11 cellular contexts compared by ENCODE assay signal in genomic region chr2:165357758-165358157, GRCh38.
DNase-seq lines count a peak whose midpoint lies in the region; ATAC-seq, FAIRE-seq and TF ChIP-seq lines count a peak whose summit lies in the region.
"Had no signal": no experiment of that assay in that cellular context is flagged by ENCODE, and none has a peak within 500 bp of the region (broad histone marks: within the 10 kb centered on the region; RNA-seq: fewer than 3 reads in every experiment).

No MANE protein-coding gene starts in this region.

- FAIRE-seq in astrocyte (lab: Jason Lieb, UNC), result no peak

- no peak overlapping the region for H3K4me3 ChIP-seq in astrocyte (ENCODE audit: insufficient read depth, low read depth, low read length)
- H3K4me3 ChIP-seq in skeletal muscle cell (ENCODE audit: low read depth, low read length), result no peak overlapping the region
- no peak overlapping the region for H3K4me3 ChIP-seq in colonic mucosa
- H3K4me3 ChIP-seq: gastrocnemius medialis had no signal

- TF ChIP-seq CTCF in astrocyte (IDR thresholded peaks at IDR 0.05; ENCODE audit: insufficient read depth, low read depth, low read length) (no peak), colonic mucosa (IDR thresholded peaks at IDR 0.05) (no peak), GM10266 (IDR thresholded peaks at IDR 0.05; ENCODE audit: control insufficient read depth, insufficient read depth, low read depth, missing control alignments) (no peak)

- H3K4me3 Mint-ChIP-seq in astrocyte (ENCODE audit: unreplicated experiment), result no peak overlapping the region
- H3K4me3 Mint-ChIP-seq in effector memory CD8-positive, alpha-beta T cell, result no peak overlapping the region

- H3K27me3 Mint-ChIP-seq in astrocyte (ENCODE audit: low read depth, unreplicated experiment), result no peaks in the 10 kb centered on the region
- no peaks in the 10 kb centered on the region for H3K27me3 Mint-ChIP-seq in effector memory CD8-positive, alpha-beta T cell

- H2AFZ ChIP-seq in astrocyte (ENCODE audit: low read depth, low read length), result no peak overlapping the region

- H3K36me3 ChIP-seq in astrocyte (ENCODE audit: insufficient read depth, low read length) (no peaks in the 10 kb centered on the region), colonic mucosa (no peaks in the 10 kb centered on the region)
- H3K36me3 ChIP-seq: gastrocnemius medialis had no signal

- H3K27ac ChIP-seq in astrocyte (ENCODE audit: low read depth, low read length) (no peak overlapping the region), colonic mucosa (no peak overlapping the region)
- H3K27ac ChIP-seq: gastrocnemius medialis, HL-60 had no signal

- H3K27me3 ChIP-seq in astrocyte (ENCODE audit: insufficient read depth, low read length), result no peaks in the 10 kb centered on the region
- no peaks in the 10 kb centered on the region for H3K27me3 ChIP-seq in colonic mucosa
- H3K27me3 ChIP-seq: gastrocnemius medialis had no signal

- H3K4me1 ChIP-seq in astrocyte (ENCODE audit: insufficient read depth, low read length) (peaks cover 8% of the 10 kb centered on the region), colonic mucosa (no peaks in the 10 kb centered on the region)
- H3K4me1 ChIP-seq: gastrocnemius medialis had no signal

- no peak overlapping the region for H3K4me2 ChIP-seq in astrocyte (ENCODE audit: low read length)

- H3K79me2 ChIP-seq in astrocyte (ENCODE audit: insufficient read depth, low read length), result no peaks in the 10 kb centered on the region

- no peaks in the 10 kb centered on the region for H3K9me3 Mint-ChIP-seq in astrocyte (ENCODE audit: unreplicated experiment)
- no peaks in the 10 kb centered on the region for H3K9me3 Mint-ChIP-seq in effector memory CD8-positive, alpha-beta T cell

- peaks cover 6% of the 10 kb centered on the region for H3K4me1 Mint-ChIP-seq in astrocyte (ENCODE audit: low read depth, unreplicated experiment)
- H3K4me1 Mint-ChIP-seq in effector memory CD8-positive, alpha-beta T cell (ENCODE audit: low read depth in 2 of 2), result no peaks in the 10 kb centered on the region

- H3K9me3 ChIP-seq in astrocyte (ENCODE audit: insufficient read depth, low read depth, low read length) (no peaks in the 10 kb centered on the region), colonic mucosa (no peaks in the 10 kb centered on the region)
- H3K9me3 ChIP-seq: gastrocnemius medialis had no signal

- H3K9ac ChIP-seq in astrocyte (ENCODE audit: low read length) (no peak overlapping the region), colonic mucosa (ENCODE audit: low read depth in 2 of 2, low read length in 2 of 2) (no peak overlapping the region)

- no peaks in the 10 kb centered on the region for H3K36me3 Mint-ChIP-seq in astrocyte (ENCODE audit: low read depth, unreplicated experiment)
- H3K36me3 Mint-ChIP-seq in effector memory CD8-positive, alpha-beta T cell (ENCODE audit: insufficient read depth), result no peaks in the 10 kb centered on the region

- no peak overlapping the region for H3K27ac Mint-ChIP-seq in astrocyte (ENCODE audit: unreplicated experiment)
- H3K27ac Mint-ChIP-seq in effector memory CD8-positive, alpha-beta T cell, result no peak overlapping the region

- peak; percentile 87 for ATAC-seq in GM19035 (IDR thresholded peaks at IDR 0.05; ENCODE audit: unreplicated experiment)
- peak; percentile 76 for ATAC-seq in HG03097 (IDR thresholded peaks at IDR 0.05; ENCODE audit: low FRiP score, unreplicated experiment)
- ATAC-seq in effector memory CD8-positive, alpha-beta T cell (replicated peaks), result no peak
- ATAC-seq: gastrocnemius medialis had no signal

- intact Hi-C loops in colonic mucosa (cut with DNase I), result no loop called here

- no peaks in the 10 kb centered on the region for H4K20me1 ChIP-seq in astrocyte (ENCODE audit: insufficient read depth, low read length)

- DNase-seq in astrocyte (ENCODE audit: low read depth) (peak; percentile 85), skeletal muscle cell (ENCODE audit: low read depth) (peak; percentile 63), colonic mucosa (no peak), globus pallidus (ENCODE audit: low spot score) (no peak), GM10266 (ENCODE audit: extremely low spot score) (no peak)
- no peak for DNase-seq in effector memory CD8-positive, alpha-beta T cell
- DNase-seq: activated CD4-positive, CD25-positive, alpha-beta regulatory T cell treated with anti-CD3 and anti-CD28 coated beads, Interleukin-2, amount 50 U/mL, for 72 hours; gastrocnemius medialis had no signal

Comparison
In these comparisons a context has a peak if more than half of its experiments do, and no peak if none do; other contexts are left out.
1. DNase-seq: peak in astrocyte (single experiment) and skeletal muscle cell (single experiment); none in effector memory CD8-positive, alpha-beta T cell (0 of 3), colonic mucosa (single experiment), globus pallidus (single experiment) and GM10266 (single experiment).